In the genomic region with DNA sequence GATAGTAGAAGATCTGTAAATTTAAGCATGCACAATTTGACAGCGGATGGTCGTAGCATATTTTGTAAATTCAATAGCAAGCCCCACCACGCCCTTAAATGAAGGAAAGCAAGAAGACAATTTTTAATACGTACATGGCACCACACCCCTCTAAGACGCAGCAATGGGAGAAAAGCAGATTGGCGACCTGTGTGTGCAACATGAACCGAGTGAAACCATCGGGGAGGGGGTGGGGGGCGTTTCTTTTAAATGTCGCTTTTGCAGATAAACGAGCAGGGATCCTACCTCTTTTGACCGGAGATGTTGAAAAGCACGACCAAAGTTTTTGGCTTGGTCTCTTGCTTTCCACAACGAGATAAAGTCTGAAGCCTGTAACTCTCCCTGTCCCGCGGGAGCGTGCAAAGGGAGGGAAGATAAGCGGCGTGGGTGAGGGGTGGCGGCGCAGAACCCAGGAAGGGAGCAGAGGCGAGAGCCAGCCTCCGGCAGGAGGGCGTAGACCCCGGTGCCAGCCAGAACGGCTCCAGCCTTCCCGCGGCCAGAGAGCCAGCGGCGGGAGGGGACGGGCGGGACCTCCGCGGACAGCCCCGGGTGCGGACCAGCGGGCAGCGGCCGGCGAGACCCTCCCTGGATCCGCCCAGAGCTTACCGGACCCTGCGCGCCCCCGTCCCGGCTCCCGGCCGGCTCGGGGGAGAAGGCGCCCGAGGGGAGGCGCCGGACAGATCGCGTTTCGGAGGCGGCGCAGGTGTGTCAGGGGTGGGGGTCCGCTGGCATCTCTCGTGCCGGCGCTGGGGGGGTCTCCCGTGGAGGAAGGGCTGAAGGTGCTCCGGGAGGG, we compare ENCODE assay signal across 9 cellular contexts. TPM values are rescaled to one million over a fixed set of nuclear protein-coding genes. Genes with fewer than 3 reads are reported as not detected.
A peak's percentile ranks its signal among the peaks of the same experiment; 100 is the strongest.
DNase-seq lines count a peak whose midpoint lies in the region; ATAC-seq and TF ChIP-seq lines count a peak whose summit lies in the region.
"Had no signal": no experiment of that assay in that cellular context is flagged by ENCODE, and none has a peak within 500 bp of the region (broad histone marks: within the 10 kb centered on the region; RNA-seq: fewer than 3 reads in every experiment).

A gene with protein sequence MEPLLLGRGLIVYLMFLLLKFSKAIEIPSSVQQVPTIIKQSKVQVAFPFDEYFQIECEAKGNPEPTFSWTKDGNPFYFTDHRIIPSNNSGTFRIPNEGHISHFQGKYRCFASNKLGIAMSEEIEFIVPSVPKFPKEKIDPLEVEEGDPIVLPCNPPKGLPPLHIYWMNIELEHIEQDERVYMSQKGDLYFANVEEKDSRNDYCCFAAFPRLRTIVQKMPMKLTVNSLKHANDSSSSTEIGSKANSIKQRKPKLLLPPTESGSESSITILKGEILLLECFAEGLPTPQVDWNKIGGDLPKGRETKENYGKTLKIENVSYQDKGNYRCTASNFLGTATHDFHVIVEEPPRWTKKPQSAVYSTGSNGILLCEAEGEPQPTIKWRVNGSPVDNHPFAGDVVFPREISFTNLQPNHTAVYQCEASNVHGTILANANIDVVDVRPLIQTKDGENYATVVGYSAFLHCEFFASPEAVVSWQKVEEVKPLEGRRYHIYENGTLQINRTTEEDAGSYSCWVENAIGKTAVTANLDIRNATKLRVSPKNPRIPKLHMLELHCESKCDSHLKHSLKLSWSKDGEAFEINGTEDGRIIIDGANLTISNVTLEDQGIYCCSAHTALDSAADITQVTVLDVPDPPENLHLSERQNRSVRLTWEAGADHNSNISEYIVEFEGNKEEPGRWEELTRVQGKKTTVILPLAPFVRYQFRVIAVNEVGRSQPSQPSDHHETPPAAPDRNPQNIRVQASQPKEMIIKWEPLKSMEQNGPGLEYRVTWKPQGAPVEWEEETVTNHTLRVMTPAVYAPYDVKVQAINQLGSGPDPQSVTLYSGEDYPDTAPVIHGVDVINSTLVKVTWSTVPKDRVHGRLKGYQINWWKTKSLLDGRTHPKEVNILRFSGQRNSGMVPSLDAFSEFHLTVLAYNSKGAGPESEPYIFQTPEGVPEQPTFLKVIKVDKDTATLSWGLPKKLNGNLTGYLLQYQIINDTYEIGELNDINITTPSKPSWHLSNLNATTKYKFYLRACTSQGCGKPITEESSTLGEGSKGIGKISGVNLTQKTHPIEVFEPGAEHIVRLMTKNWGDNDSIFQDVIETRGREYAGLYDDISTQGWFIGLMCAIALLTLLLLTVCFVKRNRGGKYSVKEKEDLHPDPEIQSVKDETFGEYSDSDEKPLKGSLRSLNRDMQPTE (N-terminal part only) (plus strand): TSS at position 442 of the 832 bp plus-strand sequence. CDS start 123,014 bp downstream, outside the sequence.

- WGBS in suprapubic skin, result 5% methylated on average over 29 of the region's 64 CpGs

- H3K27me3 Mint-ChIP-seq in activated naive CD8-positive, alpha-beta T cell treated with anti-CD3 and anti-CD28 coated beads, Interleukin-2, amount 10 ng/mL, durations not matched to agents 7 days and 5 days, result peaks cover 24% of the 10 kb centered on the region

- H3K9me3 ChIP-seq in suprapubic skin, result no peaks in the 10 kb centered on the region

- H3K4me3 ChIP-seq in suprapubic skin, result peak within 1 kb of the TSS; percentile 62

- POLR2A ChIA-PET in activated naive CD8-positive, alpha-beta T cell treated with anti-CD3 and anti-CD28 coated beads, Interleukin-2, amount 10 ng/mL, durations not matched to agents 7 days and 5 days (lab: Charles Lee), result no interaction called here

- no peak for ATAC-seq in activated naive CD8-positive, alpha-beta T cell treated with anti-CD3 and anti-CD28 coated beads, Interleukin-2, amount 10 ng/mL, durations not matched to agents 7 days and 5 days (ENCODE audit: low read depth)

- peak within 1 kb of the TSS; percentile 38 for H3K27ac Mint-ChIP-seq in activated naive CD8-positive, alpha-beta T cell treated with anti-CD3 and anti-CD28 coated beads, Interleukin-2, amount 10 ng/mL, durations not matched to agents 7 days and 5 days
- H3K27ac Mint-ChIP-seq: T-helper 1 cell treated with Interleukin-12 subunit alpha and Interleukin-12 subunit beta and Interleukin-4 antibody, amounts not matched to agents 30 μg/mL and 1 μg/mL, for 36 hours had no signal

- DNase-seq in NCI-H82 (lab: John Stamatoyannopoulos, UW) (peak; percentile 26), NCI-H82 treated with DMSO at 0.1 percent for 48 hours (lab: John Stamatoyannopoulos, UW; ENCODE audit: unreplicated experiment) (no peak), suprapubic skin (ENCODE audit: low spot score in 2 of 2) (peak; percentile 57 to 78), NCI-H446 treated with DMSO at 0.1 percent for 48 hours (lab: John Stamatoyannopoulos, UW) (no peak)
- peak; percentile 21 for DNase-seq in activated naive CD8-positive, alpha-beta T cell treated with anti-CD3 and anti-CD28 coated beads, Interleukin-2, amount 10 ng/mL, durations not matched to agents 7 days and 5 days
- DNase-seq in effector CD4-positive, alpha-beta T cell, result no peak
- DNase-seq in stimulated activated naive CD4-positive, alpha-beta T cell (lab: John Stamatoyannopoulos, UW), result no peak

- H3K4me1 Mint-ChIP-seq in activated naive CD8-positive, alpha-beta T cell treated with anti-CD3 and anti-CD28 coated beads, Interleukin-2, amount 10 ng/mL, durations not matched to agents 7 days and 5 days, result peaks cover 3% of the 10 kb centered on the region

- peaks cover 3% of the 10 kb centered on the region for H3K36me3 Mint-ChIP-seq in activated naive CD8-positive, alpha-beta T cell treated with anti-CD3 and anti-CD28 coated beads, Interleukin-2, amount 10 ng/mL, durations not matched to agents 7 days and 5 days

- H3K4me1 ChIP-seq in suprapubic skin, result peaks cover 27% of the 10 kb centered on the region

- H3K27ac ChIP-seq in layer of hippocampus (ENCODE audit: low read depth, low read length) (peak within 1 kb of the TSS; percentile 81), suprapubic skin (peak within 1 kb of the TSS; percentile 42)

- TF ChIP-seq EP300 in suprapubic skin (IDR thresholded peaks at IDR 0.05), result no peak

- peaks cover 2% of the 10 kb centered on the region for H3K9me3 Mint-ChIP-seq in activated naive CD8-positive, alpha-beta T cell treated with anti-CD3 and anti-CD28 coated beads, Interleukin-2, amount 10 ng/mL, durations not matched to agents 7 days and 5 days

- H3K4me3 Mint-ChIP-seq in activated naive CD8-positive, alpha-beta T cell treated with anti-CD3 and anti-CD28 coated beads, Interleukin-2, amount 10 ng/mL, durations not matched to agents 7 days and 5 days, result peak within 1 kb of the TSS; percentile 3
- H3K4me3 Mint-ChIP-seq: T-helper 1 cell treated with Interleukin-12 subunit alpha and Interleukin-12 subunit beta and Interleukin-4 antibody, amounts not matched to agents 30 μg/mL and 1 μg/mL, for 36 hours had no signal

- no peak for TF ChIP-seq CTCF in suprapubic skin (IDR thresholded peaks at IDR 0.05)

- no peaks in the 10 kb centered on the region for H3K36me3 ChIP-seq in suprapubic skin

- peaks cover 5% of the 10 kb centered on the region for H3K27me3 ChIP-seq in layer of hippocampus (ENCODE audit: control insufficient read depth, insufficient read depth, low read length)
- H3K27me3 ChIP-seq in suprapubic skin, result peaks cover 23% of the 10 kb centered on the region

- no peak for TF ChIP-seq POLR2A in suprapubic skin (IDR thresholded peaks at IDR 0.05)

RNA-seq across cellular contexts. Expression of the gene that starts here (rescaled TPM):
- total RNA-seq in activated naive CD8-positive, alpha-beta T cell treated with anti-CD3 and anti-CD28 coated beads, Interleukin-2, amount 10 ng/mL, durations not matched to agents 7 days and 5 days, result not detected
- total RNA-seq in suprapubic skin, result 10 to 100 TPM; 39.5 to 77.9 (median 60.5) TPM

Comparison
In these comparisons a context has a peak if more than half of its experiments do, and no peak if none do; other contexts are left out.
1. RNA of the gene that starts here (total RNA-seq): 39.5 to 77.9 TPM in suprapubic skin; not detected in activated naive CD8-positive, alpha-beta T cell treated with anti-CD3 and anti-CD28 coated beads, Interleukin-2, amount 10 ng/mL, durations not matched to agents 7 days and 5 days; every median in the first group is over 10 times any median in the second.
2. DNase-seq: peak in NCI-H82 (single experiment) and suprapubic skin (2 of 2); none in NCI-H82 treated with DMSO at 0.1 percent for 48 hours (single experiment), NCI-H446 treated with DMSO at 0.1 percent for 48 hours (single experiment), effector CD4-positive, alpha-beta T cell (single experiment) and stimulated activated naive CD4-positive, alpha-beta T cell (0 of 6).
3. Peak in DNase-seq in activated naive CD8-positive, alpha-beta T cell treated with anti-CD3 and anti-CD28 coated beads, Interleukin-2, amount 10 ng/mL, durations not matched to agents 7 days and 5 days; RNA of the gene not detected or under 1 TPM.